9 cellular contexts compared by ENCODE assay signal in genomic region chr11:129372609-129373488, GRCh38.
DNase-seq lines count a peak whose midpoint lies in the region; ATAC-seq lines count a peak whose summit lies in the region.
"Had no signal": no experiment of that assay in that cellular context is flagged by ENCODE, and none has a peak within 500 bp of the region (broad histone marks: within the 10 kb centered on the region; RNA-seq: fewer than 3 reads in every experiment).

No MANE protein-coding gene starts in this region.

- H3K4me1 ChIP-seq in adipocyte (ENCODE audit: control insufficient read depth, insufficient read depth, low read length): peaks cover 3% of the 10 kb centered on the region
- H3K4me1 ChIP-seq in subcutaneous abdominal adipose tissue (ENCODE audit: control insufficient read depth in 5 of 5, insufficient read depth in 5 of 5, low read length in 5 of 5): peaks cover 2 to 39% (median 32%) of the 10 kb centered on the region in 5 donors

- H3K36me3 ChIP-seq in adipocyte (ENCODE audit: control insufficient read depth, insufficient read depth, low read length, severe bottlenecking): no peaks in the 10 kb centered on the region
- H3K36me3 ChIP-seq in subcutaneous abdominal adipose tissue (ENCODE audit: control insufficient read depth in 5 of 5, insufficient read depth in 5 of 5, low read length in 5 of 5): no peaks in the 10 kb centered on the region

- ATAC-seq in HG03175 (IDR thresholded peaks at IDR 0.05; ENCODE audit: unreplicated experiment): no peak

- H3K9me3 ChIP-seq in adipocyte (ENCODE audit: control insufficient read depth, low read length) (no peaks in the 10 kb centered on the region), subcutaneous abdominal adipose tissue (ENCODE audit: control insufficient read depth in 5 of 5, low read length in 5 of 5) (no peaks in the 10 kb centered on the region)

- H3K9ac ChIP-seq in adipocyte (ENCODE audit: low read length) (no peak overlapping the region), subcutaneous abdominal adipose tissue (ENCODE audit: low read length in 5 of 5) (no peak overlapping the region)

- no peak overlapping the region for H3K27ac ChIP-seq in subcutaneous abdominal adipose tissue (ENCODE audit: low read depth, low read length)

- H3K27me3 ChIP-seq in adipocyte (replicated peaks; ENCODE audit: control insufficient read depth, insufficient read depth, low read length): peaks cover 89% of the 10 kb centered on the region
- H3K27me3 ChIP-seq in subcutaneous abdominal adipose tissue (ENCODE audit: control insufficient read depth in 5 of 5, insufficient read depth in 4 of 5, low read length in 5 of 5): peaks cover 54 to 78% (median 61%) of the 10 kb centered on the region in 5 donors

- H3K4me3 ChIP-seq in adipocyte (ENCODE audit: low read length): peak overlapping the region; percentile 61
- peak overlapping the region in 4 of 5 donors; percentile 8 to 53 (median 24) for H3K4me3 ChIP-seq in subcutaneous abdominal adipose tissue (ENCODE audit: low read depth in 1 of 5, low read length in 5 of 5)

- DNase-seq in activated CD4-positive, alpha-beta T cell treated with anti-CD3 and anti-CD28 coated beads for 48 hours: peak; percentile 20
- no peak for DNase-seq in activated CD4-positive, alpha-beta T cell treated with anti-CD3 and anti-CD28 coated beads, Interleukin-2, amount 50 U/mL, for 1 hour
- DNase-seq in adipocyte (ENCODE audit: low read depth) (no peak), left kidney (ENCODE audit: low read depth, low spot score) (peak; percentile 45), NCI-H345 treated with DMSO at 0.1 percent for 48 hours (lab: John Stamatoyannopoulos, UW; ENCODE audit: unreplicated experiment) (no peak), NCI-H774 (lab: John Stamatoyannopoulos, UW) (no peak)
- DNase-seq: NCI-H1048 had no signal

Comparison
In these comparisons a context has a peak if more than half of its experiments do, and no peak if none do; other contexts are left out.
1. DNase-seq: peak in activated CD4-positive, alpha-beta T cell treated with anti-CD3 and anti-CD28 coated beads for 48 hours (single experiment) and left kidney (single experiment); none in activated CD4-positive, alpha-beta T cell treated with anti-CD3 and anti-CD28 coated beads, Interleukin-2, amount 50 U/mL, for 1 hour (single experiment), adipocyte (single experiment), NCI-H345 treated with DMSO at 0.1 percent for 48 hours (single experiment) and NCI-H774 (single experiment).